Comparison of ENCODE assay signal across 29 cellular contexts in the genomic region with DNA sequence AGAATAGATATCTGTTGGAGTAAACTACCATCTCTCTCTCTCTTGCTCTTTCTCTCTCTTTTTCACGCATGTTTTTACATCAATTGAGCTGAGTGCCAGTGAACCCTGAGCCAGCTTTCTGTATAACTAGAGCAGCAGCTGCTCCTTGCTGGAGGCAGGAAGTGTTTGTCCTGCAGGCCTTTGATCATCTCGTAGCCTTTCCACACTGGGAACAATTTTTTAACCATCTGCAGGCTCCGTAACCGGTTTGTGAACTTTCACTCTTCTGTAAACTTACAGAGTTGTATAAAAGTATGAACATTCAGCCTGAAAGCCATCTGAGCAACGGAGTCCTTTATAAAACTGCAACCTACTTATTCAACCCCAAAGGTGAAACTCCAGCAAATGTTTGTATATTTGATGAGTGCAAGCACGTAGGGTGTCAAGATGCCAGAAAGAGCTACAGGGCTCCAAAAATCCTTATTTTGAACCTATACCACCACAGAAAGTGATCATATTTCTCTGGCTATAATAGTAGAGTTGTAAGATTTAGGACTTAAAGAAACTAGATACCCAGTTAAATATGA.
DNase-seq lines count a peak whose midpoint lies in the region; ATAC-seq, FAIRE-seq and TF ChIP-seq lines count a peak whose summit lies in the region.
"Had no signal": no experiment of that assay in that cellular context is flagged by ENCODE, and none has a peak within 500 bp of the region (broad histone marks: within the 10 kb centered on the region; RNA-seq: fewer than 3 reads in every experiment).

No MANE protein-coding gene starts in this region.

- ATAC-seq in HepG2, result peak; percentile 92
- ATAC-seq in left cardiac atrium, result no peak
- ATAC-seq: activated CD4-positive, CD25-positive, alpha-beta regulatory T cell treated with anti-CD3 and anti-CD28 coated beads, Interleukin-2, amount 50 U/mL, for 24 hours; activated CD8-positive, alpha-beta T cell treated with anti-CD3 and anti-CD28 coated beads, Interleukin-2, amount 10 ng/mL, durations not matched to agents 7 days and 5 days; stimulated activated naive B cell treated with anti-CD40 and anti-IgM and Interleukin-4, amounts not matched to agents 10 μg/mL and 1 μg/mL and 100 μg/mL, for 72 hours had no signal

- no peak for TF ChIP-seq CTCF in HepG2 (CRISPR knock-in tag; IDR thresholded peaks at IDR 0.05)

- H3K9ac ChIP-seq in BLaER1 (no peak overlapping the region), HepG2 (ENCODE audit: insufficient read depth, low read depth, low read length) (no peak overlapping the region)
- H3K9ac ChIP-seq: GM23248 had no signal

- POLR2A ChIA-PET in HepG2 (lab: Yijun Ruan, JAX), result no interaction called here
- POLR2A ChIA-PET in activated CD4-positive, alpha-beta T cell treated with anti-CD3 and anti-CD28 coated beads, Interleukin-2, amount 10 ng/mL, durations not matched to agents 7 days and 5 days (lab: Charles Lee), result no interaction called here

- H2AFZ ChIP-seq in HepG2 (ENCODE audit: low read length), result no peak overlapping the region
- H2AFZ ChIP-seq: GM23248 had no signal

- intact Hi-C loops in HepG2 (cut with micrococcal nuclease; ENCODE audit: unreplicated experiment) (loop anchor here (5.0 kb wide), 1 partner anchor 37 kb away; no protein-coding TSS in a partner anchor), left cardiac atrium (cut with DNase I) (no loop called here)

- no peak overlapping the region for H3K27ac ChIP-seq in BLaER1
- H3K27ac ChIP-seq in HepG2 (ENCODE audit: extremely low read length, insufficient read depth, low read length), result peak overlapping the region; percentile 44
- H3K27ac ChIP-seq: GM23248, Peyer's patch, SJSA1, spleen, thoracic aorta had no signal

- no peak for TF ChIP-seq RAD21 in HepG2 (CRISPR knock-in tag; IDR thresholded peaks at IDR 0.05)

- H3K4me2 ChIP-seq in BLaER1, result peak overlapping the region; percentile 34
- H3K4me2 ChIP-seq in HepG2 (ENCODE audit: low read depth, low read length), result peak overlapping the region; percentile 66

- in situ Hi-C loops in HepG2 (cut with HindIII; ENCODE audit: extremely low pct_ligation_motif_present, low pct_unique_long_range_greater_than_20kb), result no loop called here

- H3K27me3 ChIP-seq in BLaER1 (no peaks in the 10 kb centered on the region), HepG2 (ENCODE audit: control insufficient read depth in 1 of 2, insufficient read depth in 2 of 2, low read length in 2 of 2) (no peaks in the 10 kb centered on the region)
- H3K27me3 ChIP-seq: Peyer's patch had no signal

- no peaks in the 10 kb centered on the region for H3K36me3 Mint-ChIP-seq in activated CD4-positive, alpha-beta T cell treated with anti-CD3 and anti-CD28 coated beads, Interleukin-2, amount 10 ng/mL, durations not matched to agents 7 days and 5 days (ENCODE audit: low read depth)
- H3K36me3 Mint-ChIP-seq: activated naive CD8-positive, alpha-beta T cell treated with anti-CD3 and anti-CD28 coated beads, Interleukin-2, amount 10 ng/mL, durations not matched to agents 7 days and 5 days; stimulated activated naive B cell treated with anti-CD40 and anti-IgM and Interleukin-4, amounts not matched to agents 10 μg/mL and 1 μg/mL and 100 μg/mL, for 72 hours had no signal

- peak; percentile 96 for DNase-seq in DMS53 treated with DMSO at 0.1 percent for 48 hours (lab: John Stamatoyannopoulos, UW; ENCODE audit: unreplicated experiment)
- peak; percentile 66 for DNase-seq in NCI-H748 (lab: John Stamatoyannopoulos, UW; ENCODE audit: unreplicated experiment)
- peak; percentile 32 for DNase-seq in HepG2 (ENCODE audit: low spot score)
- no peak for DNase-seq in activated CD4-positive, alpha-beta T cell treated with anti-CD3 and anti-CD28 coated beads, Interleukin-2, amount 10 ng/mL, durations not matched to agents 7 days and 5 days
- no peak for DNase-seq in hippocampal formation (lab: John Stamatoyannopoulos, UW)
- DNase-seq in left cardiac atrium, result no peak
- no peak for DNase-seq in COR-L47 (lab: John Stamatoyannopoulos, UW)
- DNase-seq: ACHN; activated CD8-positive, alpha-beta T cell treated with anti-CD3 and anti-CD28 coated beads, Interleukin-2, amount 10 ng/mL, durations not matched to agents 7 days and 5 days; activated effector memory CD4-positive, alpha-beta T cell treated with anti-CD3 and anti-CD28 coated beads, Interleukin-2, amount 50 U/mL, for 16 hours; activated naive CD8-positive, alpha-beta T cell treated with anti-CD3 and anti-CD28 coated beads, Interleukin-2, amount 10 ng/mL, durations not matched to agents 7 days and 5 days; activated T-cell treated with anti-CD3 and anti-CD28 coated beads for 4 hours; Calu3; GM23248; IMR-90; kidney; NCI-H1436; NCI-H226; NK-92 treated with Interleukin-12 subunit alpha and Interleukin-12 subunit beta, amount 100 ng/mL, for 24 hours; Peyer's patch; spleen; stimulated activated CD4-positive, alpha-beta T cell treated with anti-CD3 and anti-CD28 coated beads, Interleukin-2, amount 100 ng/mL, for 48 hours; stimulated activated naive B cell treated with anti-CD40 and anti-IgM and Interleukin-4, amounts not matched to agents 10 μg/mL and 1 μg/mL and 100 μg/mL, for 72 hours; T-helper 1 cell had no signal

- CTCF ChIA-PET in HepG2 (lab: Yijun Ruan, JAX; ENCODE audit: low intra/inter-chr PET ratio, low total read pairs), result no interaction called here
- CTCF ChIA-PET in activated CD4-positive, alpha-beta T cell treated with anti-CD3 and anti-CD28 coated beads, Interleukin-2, amount 10 ng/mL, durations not matched to agents 7 days and 5 days (lab: Charles Lee), result interaction anchor here (1.2 to 1.4 kb wide), 2 partner anchors 12 kb away, joined by 3 to 4 read pairs; no protein-coding TSS in a partner anchor

- H3K36me3 ChIP-seq in BLaER1 (no peaks in the 10 kb centered on the region), HepG2 (replicated peaks in 1 of 2; ENCODE audit: control insufficient read depth in 1 of 2, insufficient read depth in 2 of 2, low read length in 2 of 2) (no peaks in the 10 kb centered on the region)
- H3K36me3 ChIP-seq: Peyer's patch, SJSA1, spleen, thoracic aorta had no signal

- no peak overlapping the region for H3K4me3 Mint-ChIP-seq in activated CD4-positive, alpha-beta T cell treated with anti-CD3 and anti-CD28 coated beads, Interleukin-2, amount 10 ng/mL, durations not matched to agents 7 days and 5 days
- H3K4me3 Mint-ChIP-seq: activated CD8-positive, alpha-beta T cell treated with anti-CD3 and anti-CD28 coated beads, Interleukin-2, amount 10 ng/mL, durations not matched to agents 7 days and 5 days; activated naive CD8-positive, alpha-beta T cell treated with anti-CD3 and anti-CD28 coated beads, Interleukin-2, amount 10 ng/mL, durations not matched to agents 7 days and 5 days; central memory CD8-positive, alpha-beta T cell; stimulated activated naive B cell treated with anti-CD40 and anti-IgM and Interleukin-4, amounts not matched to agents 10 μg/mL and 1 μg/mL and 100 μg/mL, for 72 hours had no signal

- no TSS peak for BruUV-seq in HepG2 (replicated peaks; lab: Mats Ljungman, UMichigan)

- no peaks in the 10 kb centered on the region for H3K9me3 Mint-ChIP-seq in activated CD4-positive, alpha-beta T cell treated with anti-CD3 and anti-CD28 coated beads, Interleukin-2, amount 10 ng/mL, durations not matched to agents 7 days and 5 days
- H3K9me3 Mint-ChIP-seq: activated naive CD8-positive, alpha-beta T cell treated with anti-CD3 and anti-CD28 coated beads, Interleukin-2, amount 10 ng/mL, durations not matched to agents 7 days and 5 days; central memory CD8-positive, alpha-beta T cell had no signal

- H3K27ac Mint-ChIP-seq in activated CD4-positive, alpha-beta T cell treated with anti-CD3 and anti-CD28 coated beads, Interleukin-2, amount 10 ng/mL, durations not matched to agents 7 days and 5 days, result no peak overlapping the region
- H3K27ac Mint-ChIP-seq: activated CD8-positive, alpha-beta T cell treated with anti-CD3 and anti-CD28 coated beads, Interleukin-2, amount 10 ng/mL, durations not matched to agents 7 days and 5 days; activated naive CD8-positive, alpha-beta T cell treated with anti-CD3 and anti-CD28 coated beads, Interleukin-2, amount 10 ng/mL, durations not matched to agents 7 days and 5 days; stimulated activated naive B cell treated with anti-CD40 and anti-IgM and Interleukin-4, amounts not matched to agents 10 μg/mL and 1 μg/mL and 100 μg/mL, for 72 hours had no signal

- H3K27me3 Mint-ChIP-seq in activated CD4-positive, alpha-beta T cell treated with anti-CD3 and anti-CD28 coated beads, Interleukin-2, amount 10 ng/mL, durations not matched to agents 7 days and 5 days, result peaks cover 31% of the 10 kb centered on the region

- H3K79me2 ChIP-seq in HepG2 (ENCODE audit: insufficient read depth, low read length), result no peaks in the 10 kb centered on the region

- no peak overlapping the region for H3K4me3 ChIP-seq in BLaER1
- H3K4me3 ChIP-seq in HepG2 (replicated peaks in 1 of 3; ENCODE audit: insufficient read depth in 1 of 3, low read depth in 2 of 3, low read length in 3 of 3), result peak overlapping the region in 1 of 3 experiments; percentile 44; a peak in 2 of 6 replicates
- H3K4me3 ChIP-seq: GM23248, Peyer's patch, SJSA1, spleen, thoracic aorta had no signal

- FAIRE-seq in HepG2 (lab: Jason Lieb, UNC), result no peak
- FAIRE-seq: kidney had no signal

- 3% methylated on average over 6 of the region's 6 CpGs for WGBS in HepG2 (ENCODE audit: low lambda C conversion rate)

- no peak for TF ChIP-seq POLR2A in HepG2 (IDR thresholded peaks at IDR 0.05; ENCODE audit: insufficient read depth in 1 of 2, low read depth in 2 of 2, low read length in 2 of 2)

- H4K20me1 ChIP-seq in BLaER1 (no peaks in the 10 kb centered on the region), HepG2 (ENCODE audit: insufficient read depth, low read length) (no peaks in the 10 kb centered on the region)

- peaks cover 7% of the 10 kb centered on the region for H3K4me1 ChIP-seq in BLaER1
- H3K4me1 ChIP-seq in HepG2 (ENCODE audit: insufficient read depth, low read length), result peaks cover 15% of the 10 kb centered on the region
- H3K4me1 ChIP-seq: Peyer's patch, SJSA1, spleen had no signal

- TF ChIP-seq EP300 in HepG2 (IDR thresholded peaks at IDR 0.05; ENCODE audit: low read depth in 2 of 2, low read length in 2 of 2) (no peak), HepG2 (CRISPR knock-in tag; IDR thresholded peaks at IDR 0.05; ENCODE audit: borderline replicate concordance) (no peak)

- H3K4me1 Mint-ChIP-seq in activated CD4-positive, alpha-beta T cell treated with anti-CD3 and anti-CD28 coated beads, Interleukin-2, amount 10 ng/mL, durations not matched to agents 7 days and 5 days, result no peaks in the 10 kb centered on the region

- H3K9me3 ChIP-seq in BLaER1 (no peaks in the 10 kb centered on the region), HepG2 (ENCODE audit: low read length) (no peaks in the 10 kb centered on the region)
- H3K9me3 ChIP-seq: Peyer's patch, SJSA1, spleen, thoracic aorta had no signal

TF ChIP-seq in HepG2, 621 proteins besides CTCF, POLR2A, EP300 and RAD21 (continues in another document):
- TF ChIP-seq ZNF292 (CRISPR knock-in tag; IDR thresholded peaks at IDR 0.05; ENCODE audit: borderline replicate concordance, low read depth) (0 out of 2 replicates have a peak, but pooled peaks have one; percentile 45), PCBP2 (optimal IDR thresholded peaks at IDR 0.05; ENCODE audit: low read depth, low read length, poor library complexity, severe bottlenecking) (no peak), MIXL1 (CRISPR knock-in tag; IDR thresholded peaks at IDR 0.05) (0 out of 2 replicates have a peak, but pooled peaks have one; percentile 34)

Comparison
In these comparisons a context has a peak if more than half of its experiments do, and no peak if none do; other contexts are left out.
1. DNase-seq: peak in DMS53 treated with DMSO at 0.1 percent for 48 hours (single experiment), NCI-H748 (single experiment) and HepG2 (single experiment); none in activated CD4-positive, alpha-beta T cell treated with anti-CD3 and anti-CD28 coated beads, Interleukin-2, amount 10 ng/mL, durations not matched to agents 7 days and 5 days (single experiment), hippocampal formation (0 of 2), left cardiac atrium (single experiment) and COR-L47 (single experiment).